In genomic region chrX:107675365-107675654, GRCh38 we compare ENCODE assay signal across 8 cellular contexts. TPM values are rescaled to one million over a fixed set of nuclear protein-coding genes. Genes with fewer than 3 reads are reported as not detected.
A peak's percentile ranks its signal among the peaks of the same experiment; 100 is the strongest.
DNase-seq lines count a peak whose midpoint lies in the region; ATAC-seq and TF ChIP-seq lines count a peak whose summit lies in the region.

No MANE protein-coding gene starts in this region.

- no peaks in the 10 kb centered on the region for H3K9me3 ChIP-seq in suprapubic skin

- H3K27me3 Mint-ChIP-seq in activated T-cell treated with anti-CD3 and anti-CD28 coated beads, Interleukin-2, amount 50 U/mL, for 24 hours = peaks cover 15% of the 10 kb centered on the region

- peaks cover 5% of the 10 kb centered on the region for H3K36me3 Mint-ChIP-seq in activated T-cell treated with anti-CD3 and anti-CD28 coated beads, Interleukin-2, amount 50 U/mL, for 24 hours (ENCODE audit: low read depth)

- 61 to 93% (median 75%) methylated on average over 1 of the region's 1 CpG for WGBS in adipose tissue, 3 donors
- WGBS in suprapubic skin = 80% methylated on average over 1 of the region's 1 CpG

- H3K27me3 ChIP-seq in layer of hippocampus (ENCODE audit: control insufficient read depth, insufficient read depth, low read length) (no peaks in the 10 kb centered on the region), suprapubic skin (no peaks in the 10 kb centered on the region)

- no peak for TF ChIP-seq CTCF in suprapubic skin (IDR thresholded peaks at IDR 0.05)

- H3K4me1 ChIP-seq in suprapubic skin = peaks cover 47% of the 10 kb centered on the region

- H3K4me1 Mint-ChIP-seq in activated T-cell treated with anti-CD3 and anti-CD28 coated beads, Interleukin-2, amount 50 U/mL, for 24 hours (ENCODE audit: low read depth) = peaks cover 67% of the 10 kb centered on the region

- no peak for TF ChIP-seq EP300 in suprapubic skin (IDR thresholded peaks at IDR 0.05)

- H3K4me3 Mint-ChIP-seq in activated T-cell treated with anti-CD3 and anti-CD28 coated beads, Interleukin-2, amount 50 U/mL, for 24 hours = peak overlapping the region; percentile 85

- H3K36me3 ChIP-seq in suprapubic skin = no peaks in the 10 kb centered on the region

- no peak for ATAC-seq in GM21515 (IDR thresholded peaks at IDR 0.05; ENCODE audit: unreplicated experiment)
- ATAC-seq in GM18520 (IDR thresholded peaks at IDR 0.05; ENCODE audit: unreplicated experiment) = no peak
- no peak for ATAC-seq in GM18870 (IDR thresholded peaks at IDR 0.05; ENCODE audit: unreplicated experiment)

- H3K27ac Mint-ChIP-seq in activated T-cell treated with anti-CD3 and anti-CD28 coated beads, Interleukin-2, amount 50 U/mL, for 24 hours = peak overlapping the region; percentile 96

- no peak for TF ChIP-seq POLR2A in suprapubic skin (IDR thresholded peaks at IDR 0.05)

- H3K9me3 Mint-ChIP-seq in activated T-cell treated with anti-CD3 and anti-CD28 coated beads, Interleukin-2, amount 50 U/mL, for 24 hours = no peaks in the 10 kb centered on the region

- H3K27ac ChIP-seq in adipose tissue (ENCODE audit: low read depth, low read length) = peak overlapping the region; percentile 95
- H3K27ac ChIP-seq in layer of hippocampus (ENCODE audit: low read depth, low read length) = peak overlapping the region; percentile 25
- peak overlapping the region; percentile 99 for H3K27ac ChIP-seq in suprapubic skin

- no peak for DNase-seq in activated T-cell treated with anti-CD3 and anti-CD28 coated beads, Interleukin-2, amount 50 U/mL, for 24 hours
- DNase-seq in activated T-cell treated with anti-CD3 and anti-CD28 coated beads, Interleukin-2, amount 50 U/mL, for 1 hour = no peak
- no peak for DNase-seq in suprapubic skin (ENCODE audit: low spot score in 2 of 2)

- H3K4me3 ChIP-seq in suprapubic skin = peak overlapping the region; percentile 56

RNA-seq across cellular contexts. Expression of gene PRPS1, which starts 47.0 kb away (rescaled TPM):
- 10 to 100 TPM; 12.1 to 28.6 (median 27.4) TPM for polyA plus RNA-seq in adipose tissue
- 10 to 100 TPM in 3 of 4 donors, 1 to 10 TPM in 1; 8.2 to 17.5 (median 14.5) TPM for total RNA-seq in suprapubic skin

Comparison
In these comparisons a context has a peak if more than half of its experiments do, and no peak if none do; other contexts are left out.
1. H3K27ac ChIP-seq: peak in every context shown above with its lines; median percentile 99 in suprapubic skin; 95 in adipose tissue; 25 in layer of hippocampus.